Comparison of ENCODE assay signal across 19 cellular contexts in genomic region chr5:7589800-7590199, GRCh38.
DNase-seq lines count a peak whose midpoint lies in the region; ATAC-seq and TF ChIP-seq lines count a peak whose summit lies in the region.
"Had no signal": no experiment of that assay in that cellular context is flagged by ENCODE, and none has a peak within 500 bp of the region (broad histone marks: within the 10 kb centered on the region; RNA-seq: fewer than 3 reads in every experiment).

No MANE protein-coding gene starts in this region.

- H2BK5ac ChIP-seq in mesendoderm (ENCODE audit: low read length) = no peak overlapping the region

- H3K36me3 Mint-ChIP-seq in GM23338 (ENCODE audit: low read depth) = peaks cover 2% of the 10 kb centered on the region; the same call in 1 of the 3 replicates
- H3K36me3 Mint-ChIP-seq: CD4-positive, CD25-positive, alpha-beta regulatory T cell; CD8-positive, alpha-beta memory T cell had no signal

- H3K4me2 ChIP-seq in GM23338 = no peak overlapping the region
- no peak overlapping the region for H3K4me2 ChIP-seq in mesendoderm (ENCODE audit: low read length)

- H3K9me3 Mint-ChIP-seq in GM23338 = no peaks in the 10 kb centered on the region

- no peak overlapping the region for H3K56ac ChIP-seq in mesendoderm (ENCODE audit: low read length)

- H3K4me1 Mint-ChIP-seq in GM23338 = peaks cover 35% of the 10 kb centered on the region
- H3K4me1 Mint-ChIP-seq: CD4-positive, CD25-positive, alpha-beta regulatory T cell; CD8-positive, alpha-beta memory T cell had no signal

- H3K36me3 ChIP-seq in GM23338 (ENCODE audit: insufficient read depth) (no peaks in the 10 kb centered on the region), mesendoderm (ENCODE audit: control insufficient read depth, insufficient read depth, low read length) (no peaks in the 10 kb centered on the region)
- H3K36me3 ChIP-seq: BE2C had no signal

- H2AK5ac ChIP-seq in mesendoderm (ENCODE audit: low read length) = no peak overlapping the region

- H2BK15ac ChIP-seq in mesendoderm (replicated peaks; ENCODE audit: low read depth) = no peak overlapping the region

- no peak overlapping the region for H3K23ac ChIP-seq in mesendoderm (ENCODE audit: low read length)

- H4K8ac ChIP-seq in mesendoderm (ENCODE audit: low read depth, low read length) = no peak overlapping the region

- no peak overlapping the region for H3K9ac ChIP-seq in mesendoderm (ENCODE audit: low read length)

- TF ChIP-seq CTCF in GM23338 (conservative IDR thresholded peaks at IDR 0.05; ENCODE audit: low read depth in 2 of 2) = no peak; a peak in 1 of 4 replicates

- peak; percentile 15 for DNase-seq in Daoy (ENCODE audit: low read depth)
- DNase-seq in GM23338 (ENCODE audit: low spot score) = peak; percentile 50
- DNase-seq in SW480 (ENCODE audit: low spot score) = peak; percentile 10
- DNase-seq in mesendoderm = peak; percentile 29
- DNase-seq in T1000 (lab: John Stamatoyannopoulos, UW) = no peak
- DNase-seq: ACHN; BE2C; C1 segment of cervical spinal cord; Caco-2; CD4-positive, CD25-positive, alpha-beta regulatory T cell; CD8-positive, alpha-beta memory T cell; DMS79 treated with DMSO at 0.1 percent for 48 hours; EL; HCEC 1CT; IMR-90 had no signal

- H3K4me3 ChIP-seq in GM23338 (no peak overlapping the region), mesendoderm (ENCODE audit: low read length) (no peak overlapping the region)
- H3K4me3 ChIP-seq: GM12878, K562 had no signal

- H3K27ac Mint-ChIP-seq in GM23338 = no peak overlapping the region
- H3K27ac Mint-ChIP-seq: CD4-positive, CD25-positive, alpha-beta regulatory T cell; CD8-positive, alpha-beta memory T cell had no signal

- H3K4me1 ChIP-seq in GM23338 (ENCODE audit: insufficient read depth) (peaks cover 35% of the 10 kb centered on the region), mesendoderm (ENCODE audit: control insufficient read depth, low read depth, low read length) (no peaks in the 10 kb centered on the region)
- H3K4me1 ChIP-seq: BE2C, Caco-2 had no signal

- ATAC-seq in GM23338 (peak; percentile 70; the same call in 2 of the 3 replicates), HG03139 (IDR thresholded peaks at IDR 0.05; ENCODE audit: unreplicated experiment) (no peak)
- ATAC-seq: GM12878, K562 had no signal

- no peak overlapping the region for H2BK120ac ChIP-seq in mesendoderm (ENCODE audit: low read depth, low read length)

- H3K4ac ChIP-seq in mesendoderm (ENCODE audit: low read depth, low read length) = no peak overlapping the region

- H3K27ac ChIP-seq in GM23338 (ENCODE audit: low read depth) = peak overlapping the region; percentile 53; the same call in 1 of the 2 replicates
- H3K27ac ChIP-seq in mesendoderm (ENCODE audit: low read depth, low read length) = no peak overlapping the region
- H3K27ac ChIP-seq: HL-60 had no signal

- WGBS in mesendoderm (ENCODE audit: extremely low coverage, insufficient coverage, low lambda C conversion rate) = no CpG with 5 or more reads among the region's 5 CpGs

- H3K27me3 ChIP-seq in GM23338 (ENCODE audit: insufficient read depth) = no peaks in the 10 kb centered on the region
- no peaks in the 10 kb centered on the region for H3K27me3 ChIP-seq in mesendoderm (ENCODE audit: insufficient read depth, low read length, poor library complexity)
- H3K27me3 ChIP-seq: BE2C had no signal

- no peak overlapping the region for H3K18ac ChIP-seq in mesendoderm (ENCODE audit: low read length)

- no peak overlapping the region for H4K5ac ChIP-seq in mesendoderm (ENCODE audit: low read length)

- H3K27me3 Mint-ChIP-seq in GM23338 (ENCODE audit: insufficient read depth, low read depth, poor library complexity) = no peaks in the 10 kb centered on the region
- H3K27me3 Mint-ChIP-seq: CD4-positive, CD25-positive, alpha-beta regulatory T cell; CD8-positive, alpha-beta memory T cell had no signal

- no peaks in the 10 kb centered on the region for H3K9me2 ChIP-seq in GM23338 (ENCODE audit: insufficient read depth)

- no peaks in the 10 kb centered on the region for H3F3A ChIP-seq in GM23338 (replicated peaks; ENCODE audit: low read depth)

- H2AFZ ChIP-seq in GM23338 = no peak overlapping the region

- H4K20me1 ChIP-seq in GM23338 (replicated peaks; ENCODE audit: insufficient read depth) = peaks cover 4% of the 10 kb centered on the region; the same call in 1 of the 2 replicates

- peaks cover 20% of the 10 kb centered on the region for H3K79me2 ChIP-seq in GM23338 (replicated peaks; ENCODE audit: insufficient read depth)
- no peaks in the 10 kb centered on the region for H3K79me2 ChIP-seq in mesendoderm (ENCODE audit: control insufficient read depth, insufficient read depth, low read length)

- H3K4me3 Mint-ChIP-seq in GM23338 = no peak overlapping the region
- H3K4me3 Mint-ChIP-seq: CD4-positive, CD25-positive, alpha-beta regulatory T cell; CD8-positive, alpha-beta memory T cell had no signal

- peaks cover 6% of the 10 kb centered on the region for H3K79me1 ChIP-seq in mesendoderm (ENCODE audit: low read length)

TF ChIP-seq in GM23338, 12 proteins besides CTCF, POLR2A, EP300 and RAD21 (continues in another document):
- no peak for TF ChIP-seq CREB1 (CRISPR knock-in tag; IDR thresholded peaks at IDR 0.05; ENCODE audit: low read depth)
- TF ChIP-seq ZNF331 (CRISPR knock-in tag; IDR thresholded peaks at IDR 0.05; ENCODE audit: low read depth) = no peak
- no peak for TF ChIP-seq ZNF462 (CRISPR knock-in tag; IDR thresholded peaks at IDR 0.05)
- TF ChIP-seq JUNB (IDR thresholded peaks at IDR 0.05; ENCODE audit: unreplicated experiment) = no peak
- no peak for TF ChIP-seq ZNF114 (CRISPR knock-in tag; IDR thresholded peaks at IDR 0.05)
- no peak for TF ChIP-seq EZH2 (IDR thresholded peaks at IDR 0.05; ENCODE audit: low read depth, unreplicated experiment)
- no peak for TF ChIP-seq POLR2AphosphoS5 (IDR thresholded peaks at IDR 0.05; ENCODE audit: low read depth)
- TF ChIP-seq, protein P1, sequence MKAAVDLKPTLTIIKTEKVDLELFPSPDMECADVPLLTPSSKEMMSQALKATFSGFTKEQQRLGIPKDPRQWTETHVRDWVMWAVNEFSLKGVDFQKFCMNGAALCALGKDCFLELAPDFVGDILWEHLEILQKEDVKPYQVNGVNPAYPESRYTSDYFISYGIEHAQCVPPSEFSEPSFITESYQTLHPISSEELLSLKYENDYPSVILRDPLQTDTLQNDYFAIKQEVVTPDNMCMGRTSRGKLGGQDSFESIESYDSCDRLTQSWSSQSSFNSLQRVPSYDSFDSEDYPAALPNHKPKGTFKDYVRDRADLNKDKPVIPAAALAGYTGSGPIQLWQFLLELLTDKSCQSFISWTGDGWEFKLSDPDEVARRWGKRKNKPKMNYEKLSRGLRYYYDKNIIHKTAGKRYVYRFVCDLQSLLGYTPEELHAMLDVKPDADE (IDR thresholded peaks at IDR 0.05) = no peak
